12 cellular contexts compared by ENCODE assay signal in the genomic region with DNA sequence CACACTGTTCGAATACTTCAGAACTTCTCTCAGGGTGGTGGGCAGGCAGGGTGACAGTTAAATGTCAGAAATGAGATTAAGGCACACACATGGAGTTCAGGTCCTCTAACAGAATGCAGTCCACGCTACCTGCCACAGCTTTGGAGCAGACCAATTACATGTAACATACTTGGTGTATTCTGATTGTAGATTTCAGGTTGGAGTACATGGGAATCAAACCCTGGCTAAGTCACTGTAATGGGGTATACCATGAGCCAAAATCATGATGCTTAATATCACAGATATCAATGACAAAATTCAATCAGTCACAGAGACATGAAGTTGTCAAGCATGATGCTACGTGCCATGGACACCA. TPM values are rescaled to one million over a fixed set of nuclear protein-coding genes. Genes with fewer than 3 reads are reported as not detected.
DNase-seq lines count a peak whose midpoint lies in the region; ATAC-seq and TF ChIP-seq lines count a peak whose summit lies in the region.
"Had no signal": no experiment of that assay in that cellular context is flagged by ENCODE, and none has a peak within 500 bp of the region (broad histone marks: within the 10 kb centered on the region; RNA-seq: fewer than 3 reads in every experiment).

No MANE protein-coding gene starts in this region.

- no peak overlapping the region for H3K4me3 ChIP-seq in brain microvascular endothelial cell (ENCODE audit: low read depth, low read length)
- no peak overlapping the region for H3K4me3 ChIP-seq in tibial artery

- intact Hi-C loops in tibial artery (cut with DNase I; ENCODE audit: low total_unique reads): no loop called here
- intact Hi-C loops in activated CD4-positive, alpha-beta T cell treated with anti-CD3 and anti-CD28 coated beads, Interleukin-2, amount 10 ng/mL, durations not matched to agents 24 days and 14 days (cut with micrococcal nuclease): loop anchor here (5.0 kb wide), 1 partner anchor 48 kb away; a partner anchor contains a TSS

- no peak overlapping the region for H3K4me3 Mint-ChIP-seq in HFFc6
- H3K4me3 Mint-ChIP-seq in mesothelial cell of epicardium: no peak overlapping the region
- H3K4me3 Mint-ChIP-seq in activated CD4-positive, alpha-beta T cell treated with anti-CD3 and anti-CD28 coated beads, Interleukin-2, amount 10 ng/mL, durations not matched to agents 24 days and 14 days: no peak overlapping the region
- H3K4me3 Mint-ChIP-seq: activated CD8-positive, alpha-beta memory T cell treated with anti-CD3 and anti-CD28 coated beads, Interleukin-2, amount 10 ng/mL, durations not matched to agents 7 days and 5 days; activated naive CD8-positive, alpha-beta T cell treated with anti-CD3 and anti-CD28 coated beads, Interleukin-2, amount 10 ng/mL, durations not matched to agents 7 days and 5 days had no signal

- no peaks in the 10 kb centered on the region for H3K9me3 Mint-ChIP-seq in HFFc6
- no peaks in the 10 kb centered on the region for H3K9me3 Mint-ChIP-seq in mesothelial cell of epicardium
- H3K9me3 Mint-ChIP-seq in activated CD4-positive, alpha-beta T cell treated with anti-CD3 and anti-CD28 coated beads, Interleukin-2, amount 10 ng/mL, durations not matched to agents 24 days and 14 days: no peaks in the 10 kb centered on the region
- H3K9me3 Mint-ChIP-seq: stimulated activated naive CD8-positive, alpha-beta T cell treated with anti-CD3 and anti-CD28 coated beads, Interleukin-15, amount 100 ng/mL, for 72 hours had no signal

- ATAC-seq in HG02759 (IDR thresholded peaks at IDR 0.05; ENCODE audit: unreplicated experiment): no peak

- H3K4me1 ChIP-seq in tibial artery: peaks cover 0 to 94% (median 15%) of the 10 kb centered on the region in 4 donors

- H3K27ac Mint-ChIP-seq in HFFc6 (peak overlapping the region; percentile 53; the same call in 1 of the 2 replicates), mesothelial cell of epicardium (peak overlapping the region; percentile 8)
- no peak overlapping the region for H3K27ac Mint-ChIP-seq in activated CD4-positive, alpha-beta T cell treated with anti-CD3 and anti-CD28 coated beads, Interleukin-2, amount 10 ng/mL, durations not matched to agents 24 days and 14 days
- H3K27ac Mint-ChIP-seq: activated CD8-positive, alpha-beta memory T cell treated with anti-CD3 and anti-CD28 coated beads, Interleukin-2, amount 10 ng/mL, durations not matched to agents 7 days and 5 days; activated naive CD8-positive, alpha-beta T cell treated with anti-CD3 and anti-CD28 coated beads, Interleukin-2, amount 10 ng/mL, durations not matched to agents 7 days and 5 days had no signal

- H3K27me3 Mint-ChIP-seq in HFFc6 (ENCODE audit: insufficient read depth): peaks cover 2% of the 10 kb centered on the region; the same call in 1 of the 2 replicates
- H3K27me3 Mint-ChIP-seq in mesothelial cell of epicardium (ENCODE audit: low read depth): no peaks in the 10 kb centered on the region
- peaks cover 3% of the 10 kb centered on the region for H3K27me3 Mint-ChIP-seq in activated CD4-positive, alpha-beta T cell treated with anti-CD3 and anti-CD28 coated beads, Interleukin-2, amount 10 ng/mL, durations not matched to agents 24 days and 14 days
- H3K27me3 Mint-ChIP-seq: activated CD8-positive, alpha-beta memory T cell treated with anti-CD3 and anti-CD28 coated beads, Interleukin-2, amount 10 ng/mL, durations not matched to agents 7 days and 5 days; stimulated activated naive CD8-positive, alpha-beta T cell treated with anti-CD3 and anti-CD28 coated beads, Interleukin-15, amount 100 ng/mL, for 72 hours had no signal

- H3K4me1 Mint-ChIP-seq in HFFc6 (ENCODE audit: low read depth) (peaks cover 30% of the 10 kb centered on the region), mesothelial cell of epicardium (peaks cover 13% of the 10 kb centered on the region)
- H3K4me1 Mint-ChIP-seq in activated CD4-positive, alpha-beta T cell treated with anti-CD3 and anti-CD28 coated beads, Interleukin-2, amount 10 ng/mL, durations not matched to agents 24 days and 14 days: peaks cover 13% of the 10 kb centered on the region

- H3K27ac ChIP-seq in brain microvascular endothelial cell (peak overlapping the region; percentile 78), tibial artery (peak overlapping the region; percentile 62 to 68)

- H3K27me3 ChIP-seq in brain microvascular endothelial cell (replicated peaks): no peaks in the 10 kb centered on the region
- no peaks in the 10 kb centered on the region for H3K27me3 ChIP-seq in tibial artery

- DNase-seq in HFFc6 (no peak), brain microvascular endothelial cell (no peak), mesothelial cell of epicardium (ENCODE audit: low spot score in 2 of 2, unreplicated experiment in 2 of 2) (no peak), tibial artery (no peak), inferior parietal cortex (ENCODE audit: extremely low spot score) (no peak)
- DNase-seq in activated CD4-positive, alpha-beta T cell treated with anti-CD3 and anti-CD28 coated beads, Interleukin-2, amount 10 ng/mL, durations not matched to agents 24 days and 14 days: no peak
- DNase-seq: activated CD8-positive, alpha-beta memory T cell treated with anti-CD3 and anti-CD28 coated beads, Interleukin-2, amount 10 ng/mL, durations not matched to agents 7 days and 5 days; activated naive CD8-positive, alpha-beta T cell treated with anti-CD3 and anti-CD28 coated beads, Interleukin-2, amount 10 ng/mL, durations not matched to agents 7 days and 5 days; NCI-H446 treated with DMSO at 0.1 percent for 48 hours; posterior cingulate gyrus; stimulated activated naive CD8-positive, alpha-beta T cell treated with anti-CD3 and anti-CD28 coated beads, Interleukin-15, amount 100 ng/mL, for 72 hours had no signal

- no peak for TF ChIP-seq CTCF in HFFc6 (IDR thresholded peaks at IDR 0.05)
- no peak for TF ChIP-seq CTCF in brain microvascular endothelial cell (IDR thresholded peaks at IDR 0.05; ENCODE audit: low read depth, low read length, missing control alignments)
- no peak for TF ChIP-seq CTCF in mesothelial cell of epicardium (IDR thresholded peaks at IDR 0.05; ENCODE audit: unreplicated experiment)
- TF ChIP-seq CTCF in tibial artery (IDR thresholded peaks at IDR 0.05): no peak

- H3K36me3 Mint-ChIP-seq in HFFc6 (ENCODE audit: low read depth) (no peaks in the 10 kb centered on the region), mesothelial cell of epicardium (no peaks in the 10 kb centered on the region)
- H3K36me3 Mint-ChIP-seq in activated CD4-positive, alpha-beta T cell treated with anti-CD3 and anti-CD28 coated beads, Interleukin-2, amount 10 ng/mL, durations not matched to agents 24 days and 14 days (ENCODE audit: low read depth): no peaks in the 10 kb centered on the region
- H3K36me3 Mint-ChIP-seq: activated CD8-positive, alpha-beta memory T cell treated with anti-CD3 and anti-CD28 coated beads, Interleukin-2, amount 10 ng/mL, durations not matched to agents 7 days and 5 days; activated naive CD8-positive, alpha-beta T cell treated with anti-CD3 and anti-CD28 coated beads, Interleukin-2, amount 10 ng/mL, durations not matched to agents 7 days and 5 days had no signal

- in situ Hi-C loops in brain microvascular endothelial cell (cut with HindIII; ENCODE audit: low pct_ligation_motif_present, low sequenced_read_pairs): no loop called here

- H3K9me3 ChIP-seq in tibial artery: no peaks in the 10 kb centered on the region

- H3K36me3 ChIP-seq in brain microvascular endothelial cell (replicated peaks): no peaks in the 10 kb centered on the region
- no peaks in the 10 kb centered on the region for H3K36me3 ChIP-seq in tibial artery

RNA-seq across cellular contexts. Expression of a gene that starts 48.9 kb away (rescaled TPM):
- 10 to 100 TPM in 1 of 6 experiments, 1 to 10 TPM in 5; 3.6 to 12.6 (median 9.2) TPM for total RNA-seq in HFFc6 (2021; fragmentation: NEBNext Ultra II Directional; extraction: Animal tissue kit (Norgen Biotek cat#: 25700))
- 8.4 to 9.6 TPM (median 9.1 TPM) in 3 replicates for total RNA-seq in mesothelial cell of epicardium
- 0.33 and 0.71 TPM in 2 replicates for total RNA-seq in activated CD4-positive, alpha-beta T cell treated with anti-CD3 and anti-CD28 coated beads, Interleukin-2, amount 10 ng/mL, durations not matched to agents 24 days and 14 days
